ENCODE assay signal across 8 cellular contexts in genomic region chr2:176553685-176554106, GRCh38.
DNase-seq lines count a peak whose midpoint lies in the region; ATAC-seq and TF ChIP-seq lines count a peak whose summit lies in the region.

No MANE protein-coding gene starts in this region.

- TF ChIP-seq CTCF in fibroblast of the aortic adventitia (IDR thresholded peaks at IDR 0.05; ENCODE audit: insufficient read depth, low read length) (no peak), natural killer cell (IDR thresholded peaks at IDR 0.05) (no peak), thyroid gland (IDR thresholded peaks at IDR 0.05) (no peak)

- H3K27me3 Mint-ChIP-seq in activated T-cell treated with anti-CD3 and anti-CD28 coated beads, Interleukin-2, amount 50 U/mL, for 4 hours (ENCODE audit: low read depth) = peaks cover 54% of the 10 kb centered on the region
- H3K27me3 Mint-ChIP-seq in natural killer cell (ENCODE audit: low read depth in 2 of 2) = peaks cover 28 to 58% of the 10 kb centered on the region in 2 donors

- no peaks in the 10 kb centered on the region for H3K36me3 Mint-ChIP-seq in activated T-cell treated with anti-CD3 and anti-CD28 coated beads, Interleukin-2, amount 50 U/mL, for 4 hours (ENCODE audit: insufficient read depth)
- no peaks in the 10 kb centered on the region for H3K36me3 Mint-ChIP-seq in natural killer cell

- peak overlapping the region; percentile 70 for H3K4me3 Mint-ChIP-seq in activated T-cell treated with anti-CD3 and anti-CD28 coated beads, Interleukin-2, amount 50 U/mL, for 4 hours
- H3K4me3 Mint-ChIP-seq in natural killer cell = peak overlapping the region; percentile 77

- DNase-seq in 8988T = peak; percentile 32
- DNase-seq in H7 = peak; percentile 67
- peak; percentile 92 for DNase-seq in NCI-H748 (lab: John Stamatoyannopoulos, UW; ENCODE audit: unreplicated experiment)
- peak; percentile 25 for DNase-seq in activated T-cell treated with anti-CD3 and anti-CD28 coated beads, Interleukin-2, amount 50 U/mL, for 4 hours
- DNase-seq in fibroblast of the aortic adventitia (ENCODE audit: low read depth) = peak; percentile 55
- no peak for DNase-seq in natural killer cell
- peak; percentile 61 to 65 for DNase-seq in thyroid gland

- H3K27ac Mint-ChIP-seq in natural killer cell = no peak overlapping the region

- H3K27me3 ChIP-seq in H7 (ENCODE audit: control insufficient read depth, insufficient read depth, low read length) = peaks cover 5% of the 10 kb centered on the region; the same call in 1 of the 2 replicates
- no peaks in the 10 kb centered on the region for H3K27me3 ChIP-seq in thyroid gland

- peak overlapping the region in 2 of 3 donors; percentile 26 to 57 for H3K27ac ChIP-seq in thyroid gland

- H3K4me3 ChIP-seq in H7 (ENCODE audit: insufficient read depth, low read depth, low read length) = peak overlapping the region; percentile 23
- peak overlapping the region; percentile 65 for H3K4me3 ChIP-seq in fibroblast of the aortic adventitia (ENCODE audit: low read depth, low read length)
- H3K4me3 ChIP-seq in thyroid gland (replicated peaks in 1 of 3) = peak overlapping the region in 2 of 3 donors; percentile 2 to 23

- WGBS in thyroid gland, 2 donors = 0 to 5% methylated on average over 16 of the region's 16 CpGs

- H3K9me3 ChIP-seq in thyroid gland = no peaks in the 10 kb centered on the region

- intact Hi-C loops in natural killer cell (cut with micrococcal nuclease) (loop anchor here (5.0 kb wide), 1 partner anchor 421 kb away; no protein-coding TSS in a partner anchor), thyroid gland (cut with DNase I) (loop anchor here (5.0 kb wide), 1 partner anchor 411 kb away; no protein-coding TSS in a partner anchor)

- peaks cover 11% of the 10 kb centered on the region for H3K4me1 Mint-ChIP-seq in activated T-cell treated with anti-CD3 and anti-CD28 coated beads, Interleukin-2, amount 50 U/mL, for 4 hours (ENCODE audit: low read depth)
- peaks cover 12 to 14% of the 10 kb centered on the region in 2 donors for H3K4me1 Mint-ChIP-seq in natural killer cell

- ATAC-seq in activated T-cell treated with anti-CD3 and anti-CD28 coated beads, Interleukin-2, amount 50 U/mL, for 4 hours = peak; percentile 84 to 90
- ATAC-seq in natural killer cell = peak in 2 of 3 donors; percentile 26 to 50
- ATAC-seq in GM21528 (IDR thresholded peaks at IDR 0.05; ENCODE audit: low FRiP score, unreplicated experiment) = no peak

- no peaks in the 10 kb centered on the region for H3K36me3 ChIP-seq in H7 (replicated peaks; ENCODE audit: control insufficient read depth, insufficient read depth, low read length)
- no peaks in the 10 kb centered on the region for H3K36me3 ChIP-seq in thyroid gland

- peaks cover 0 to 5% of the 10 kb centered on the region in 2 donors for H3K4me1 ChIP-seq in thyroid gland

- no peak for TF ChIP-seq POLR2A in thyroid gland (IDR thresholded peaks at IDR 0.05)

- no peaks in the 10 kb centered on the region for H3K9me3 Mint-ChIP-seq in activated T-cell treated with anti-CD3 and anti-CD28 coated beads, Interleukin-2, amount 50 U/mL, for 4 hours
- H3K9me3 Mint-ChIP-seq in natural killer cell = no peaks in the 10 kb centered on the region

Comparison
In these comparisons a context has a peak if more than half of its experiments do, and no peak if none do; other contexts are left out.
1. H3K4me3 ChIP-seq: peak in every context shown above with its lines; median percentile 65 in fibroblast of the aortic adventitia; 23 in H7; 12 in thyroid gland.